In genomic region chr19:48874309-48875135, GRCh38 we compare ENCODE assay signal across 6 cellular contexts. TPM values are rescaled to one million over a fixed set of nuclear protein-coding genes. Genes with fewer than 3 reads are reported as not detected.
DNase-seq lines count a peak whose midpoint lies in the region; ATAC-seq and TF ChIP-seq lines count a peak whose summit lies in the region.

No MANE protein-coding gene starts in this region.

- H3K4me1 ChIP-seq in HUES64 (ENCODE audit: insufficient read depth, low read length): peaks cover 9% of the 10 kb centered on the region; the same call in 1 of the 2 replicates

- H3K4me1 Mint-ChIP-seq in MCF 10A (ENCODE audit: insufficient read depth, unreplicated experiment) (peaks cover 29% of the 10 kb centered on the region), nephron progenitor cell (peaks cover 53% of the 10 kb centered on the region)

- peak; percentile 63 for DNase-seq in AG10803 (ENCODE audit: low read depth)
- peak; percentile 46 for DNase-seq in MCF 10A (ENCODE audit: unreplicated experiment)
- no peak for DNase-seq in nephron progenitor cell
- DNase-seq in SHP77 (lab: John Stamatoyannopoulos, UW): no peak

- WGBS in HUES64: 90% methylated on average over 17 of the region's 17 CpGs

- no peak for TF ChIP-seq CTCF in AG10803 (conservative IDR thresholded peaks at IDR 0.05; ENCODE audit: low read length)
- no peak for TF ChIP-seq CTCF in MCF 10A (IDR thresholded peaks at IDR 0.05; ENCODE audit: unreplicated experiment)
- no peak for TF ChIP-seq CTCF in nephron progenitor cell (IDR thresholded peaks at IDR 0.05)

- no peak overlapping the region for H3K27ac ChIP-seq in HUES64 (ENCODE audit: low read depth, low read length)

- H3K36me3 ChIP-seq in HUES64 (ENCODE audit: insufficient read depth, low read length): peaks cover 40% of the 10 kb centered on the region

- H3K9ac ChIP-seq in HUES64 (ENCODE audit: low read depth, low read length): 0 out of 2 replicates have a peak overlapping the region, but pooled peaks have one; percentile 22

- H3K4me3 ChIP-seq in AG10803 (ENCODE audit: low read length) (peak overlapping the region; percentile 100), HUES64 (ENCODE audit: low read length) (peak overlapping the region; percentile 18)

- H3K27ac Mint-ChIP-seq in MCF 10A (ENCODE audit: low read depth, unreplicated experiment): peak overlapping the region; percentile 100
- H3K27ac Mint-ChIP-seq in nephron progenitor cell: peak overlapping the region; percentile 100

- peaks cover 77% of the 10 kb centered on the region for H3K36me3 Mint-ChIP-seq in MCF 10A (ENCODE audit: insufficient read depth, unreplicated experiment)
- H3K36me3 Mint-ChIP-seq in nephron progenitor cell (ENCODE audit: low read depth): peaks cover 48% of the 10 kb centered on the region

- CTCF ChIA-PET in MCF 10A (lab: Yijun Ruan, JAX): interaction anchor here (0.6 to 0.8 kb wide), 2 partner anchors 10 to 217 kb away, joined by 3 read pairs; no protein-coding TSS in a partner anchor

- H3K4me3 Mint-ChIP-seq in MCF 10A (ENCODE audit: unreplicated experiment) (peak overlapping the region; percentile 98), nephron progenitor cell (peak overlapping the region; percentile 99)

- POLR2A ChIA-PET in MCF 10A (lab: Yijun Ruan, JAX): interaction anchor here (0.6 to 5.4 kb wide), 11 partner anchors 19 to 255 kb away, joined by 3 to 54 read pairs (median 4); partner anchors contain the start of genes BAX, BCAT2, DHDH and FTL

- H3K9me3 Mint-ChIP-seq in MCF 10A (ENCODE audit: unreplicated experiment): no peaks in the 10 kb centered on the region
- H3K9me3 Mint-ChIP-seq in nephron progenitor cell: no peaks in the 10 kb centered on the region

- H3K27me3 ChIP-seq in HUES64 (ENCODE audit: insufficient read depth, low read length): no peaks in the 10 kb centered on the region

- ATAC-seq in GM19395 (IDR thresholded peaks at IDR 0.05; ENCODE audit: unreplicated experiment): no peak

- H3K9me3 ChIP-seq in HUES64 (ENCODE audit: insufficient read depth, low read depth, low read length): no peaks in the 10 kb centered on the region

- no peaks in the 10 kb centered on the region for H3K27me3 Mint-ChIP-seq in MCF 10A (ENCODE audit: insufficient read depth, unreplicated experiment)
- H3K27me3 Mint-ChIP-seq in nephron progenitor cell (ENCODE audit: low read depth, poor library complexity): peaks cover 3% of the 10 kb centered on the region

- intact Hi-C loops in MCF 10A (cut with micrococcal nuclease): loop anchor here (2.0 to 5.0 kb wide), 2 partner anchors 78 to 90 kb away; partner anchors contain the start of genes BAX and FTL

- TSS peak; percentile 43 for BruUV-seq in MCF 10A (replicated peaks; lab: Mats Ljungman, UMichigan)

RNA-seq across cellular contexts. Expression of gene PPP1R15A, which starts 2.3 kb away (rescaled TPM):
- polyA plus RNA-seq in HUES64 (2013, experiment 1 of 2): 11.2 TPM
- 13.3 TPM for polyA plus RNA-seq in HUES64 (2013, experiment 2 of 2)
- total RNA-seq in MCF 10A (2022): 207 and 248 TPM in 2 replicates

RNA-seq across cellular contexts. Expression of gene PLEKHA4, which starts 6.1 kb away (rescaled TPM):
- 7.1 TPM for polyA plus RNA-seq in HUES64 (2013, experiment 1 of 2)
- 10.1 TPM for polyA plus RNA-seq in HUES64 (2013, experiment 2 of 2)
- total RNA-seq in MCF 10A (2022): 10.1 and 11.9 TPM in 2 replicates

RNA-seq across cellular contexts. Expression of gene TULP2, which starts 24.0 kb away (rescaled TPM):
- 0.20 TPM for polyA plus RNA-seq in HUES64 (2013, experiment 1 of 2)
- polyA plus RNA-seq in HUES64 (2013, experiment 2 of 2): not detected
- not detected in 2 replicates for total RNA-seq in MCF 10A (2022)

RNA-seq across cellular contexts. Expression of gene NUCB1, which starts 25.6 kb away (rescaled TPM):
- polyA plus RNA-seq in HUES64 (2013, experiment 1 of 2): 95.5 TPM
- 99.3 TPM for polyA plus RNA-seq in HUES64 (2013, experiment 2 of 2)
- total RNA-seq in MCF 10A (2022): 61.4 and 76.8 TPM in 2 replicates

RNA-seq across cellular contexts. Expression of gene HSD17B14, which starts 38.2 kb away (rescaled TPM):
- polyA plus RNA-seq in HUES64 (2013, experiment 1 of 2): 7.4 TPM
- polyA plus RNA-seq in HUES64 (2013, experiment 2 of 2): 13.6 TPM
- 0.26 and 0.32 TPM in 2 replicates for total RNA-seq in MCF 10A (2022)

Comparison
In these comparisons a context has a peak if more than half of its experiments do, and no peak if none do; other contexts are left out.
1. DNase-seq: peak in AG10803 (single experiment) and MCF 10A (single experiment); none in nephron progenitor cell (single experiment) and SHP77 (0 of 2).